8 cellular contexts compared by ENCODE assay signal in genomic region chr11:117817213-117818035, GRCh38. TPM values are rescaled to one million over a fixed set of nuclear protein-coding genes. Genes with fewer than 3 reads are reported as not detected.
DNase-seq lines count a peak whose midpoint lies in the region; ATAC-seq, FAIRE-seq and TF ChIP-seq lines count a peak whose summit lies in the region.

No MANE protein-coding gene starts in this region.

- intact Hi-C loops in pancreas (cut with DNase I): no loop called here
- intact Hi-C loops in tibial artery (cut with DNase I; ENCODE audit: low total_unique reads): no loop called here

- no peaks in the 10 kb centered on the region for H3K27me3 ChIP-seq in AG04450 (ENCODE audit: control insufficient read depth, insufficient read depth, low read length)
- no peaks in the 10 kb centered on the region for H3K27me3 ChIP-seq in Loucy (ENCODE audit: insufficient read depth, low read length, poor library complexity, severe bottlenecking)
- H3K27me3 ChIP-seq in pancreas: no peaks in the 10 kb centered on the region
- H3K27me3 ChIP-seq in tibial artery: peaks cover 0 to 22% of the 10 kb centered on the region in 2 donors

- H3K27ac ChIP-seq in AG04450 (ENCODE audit: low read depth, low read length) (no peak overlapping the region), pancreas (peak overlapping the region; percentile 64 to 91 (median 82)), tibial artery (no peak overlapping the region)

- WGBS in pancreas, 2 donors: 17% methylated on average over 21 of the region's 21 CpGs

- H3K9me3 ChIP-seq in AG04450 (ENCODE audit: control insufficient read depth, insufficient read depth, low read length): no peaks in the 10 kb centered on the region
- H3K9me3 ChIP-seq in Loucy (ENCODE audit: insufficient read depth, low read depth, low read length): no peaks in the 10 kb centered on the region
- no peaks in the 10 kb centered on the region for H3K9me3 ChIP-seq in pancreas
- H3K9me3 ChIP-seq in tibial artery: no peaks in the 10 kb centered on the region

- H3K36me3 ChIP-seq in Loucy (ENCODE audit: insufficient read depth, low read length) (no peaks in the 10 kb centered on the region), pancreas (no peaks in the 10 kb centered on the region), tibial artery (no peaks in the 10 kb centered on the region)

- peaks cover 3% of the 10 kb centered on the region; the same call in 1 of the 2 replicates for H3K79me2 ChIP-seq in Loucy (ENCODE audit: insufficient read depth, low read length)

- DNase-seq in AG04450 (ENCODE audit: low read depth, low spot score): peak; percentile 51
- peak; percentile 51 for DNase-seq in SK-N-DZ (ENCODE audit: low spot score)
- peak; percentile 85 for DNase-seq in activated naive CD4-positive, alpha-beta T cell treated with anti-CD3 and anti-CD28 coated beads, Interleukin-2, amount 50 U/mL, for 16 hours
- DNase-seq in glomerular visceral epithelial cell (ENCODE audit: extremely low spot score): peak; percentile 89
- peak; percentile 66 to 94 (median 82) for DNase-seq in pancreas
- peak; percentile 79 to 84 for DNase-seq in tibial artery

- peak overlapping the region; percentile 18 for H3K9ac ChIP-seq in Loucy (ENCODE audit: low read depth, low read length, poor library complexity, severe bottlenecking)

- H3K4me1 ChIP-seq in Loucy (ENCODE audit: insufficient read depth, low read length, poor library complexity, severe bottlenecking): peaks cover 49% of the 10 kb centered on the region
- H3K4me1 ChIP-seq in pancreas: peaks cover 14 to 35% (median 29%) of the 10 kb centered on the region in 3 donors
- peaks cover 0 to 6% (median 4%) of the 10 kb centered on the region in 4 donors for H3K4me1 ChIP-seq in tibial artery

- H2AFZ ChIP-seq in Loucy (ENCODE audit: low read length): peak overlapping the region; percentile 58; the same call in 1 of the 2 replicates

- H3K4me2 ChIP-seq in Loucy (ENCODE audit: low read depth, low read length, poor library complexity, severe bottlenecking): peak overlapping the region; percentile 46

- H3K4me3 ChIP-seq in AG04450 (ENCODE audit: low read depth, low read length) (no peak overlapping the region), Loucy (ENCODE audit: low read length, poor library complexity, severe bottlenecking) (no peak overlapping the region), pancreas (no peak overlapping the region), tibial artery (no peak overlapping the region)

- TF ChIP-seq CTCF in AG04450 (IDR thresholded peaks at IDR 0.05; ENCODE audit: low read depth, low read length) (peak; percentile 100), Loucy (conservative IDR thresholded peaks at IDR 0.05; ENCODE audit: low read length) (peak; percentile 100), pancreas (IDR thresholded peaks at IDR 0.05) (peak; percentile 99 to 100 (median 100)), tibial artery (IDR thresholded peaks at IDR 0.05) (peak; percentile 91 to 99)

- POLR2A ChIA-PET in AG04450 (lab: Yijun Ruan, JAX): interaction anchor here (0.5 to 0.6 kb wide), 3 partner anchors 11 to 391 kb away, joined by 3 read pairs; no protein-coding TSS in a partner anchor

- H4K20me1 ChIP-seq in Loucy (ENCODE audit: insufficient read depth, low read length, poor library complexity, severe bottlenecking): no peaks in the 10 kb centered on the region

- H3K9me2 ChIP-seq in Loucy (replicated peaks; ENCODE audit: low read depth, low read length): no peaks in the 10 kb centered on the region

- no peaks in the 10 kb centered on the region for H3F3A ChIP-seq in Loucy (ENCODE audit: low read depth)

- no peak for FAIRE-seq in pancreas (lab: Jason Lieb, UNC)

- CTCF ChIA-PET in AG04450 (lab: Charles Lee): interaction anchor here (0.6 to 9.3 kb wide), 24 partner anchors 8 to 392 kb away, joined by 3 to 238 read pairs (median 6); partner anchors contain the start of gene FXYD6

- ATAC-seq in GM18868 (IDR thresholded peaks at IDR 0.05; ENCODE audit: unreplicated experiment) (peak; percentile 25), pancreas (peak; percentile 47 to 72 (median 61))

RNA-seq across cellular contexts. Expression of gene FXYD2, which starts 7.1 kb away (rescaled TPM):
- 0.14 TPM in 1 of 2 replicates, not detected in the other for polyA plus RNA-seq in AG04450 (2011; rRNA removed)
- polyA minus RNA-seq in AG04450 (2011; rRNA and poly(A)+ RNA removed): 0.55 TPM in 1 of 2 replicates, not detected in the other
- not detected in 2 replicates for polyA plus RNA-seq in SK-N-DZ (2014; cell fraction: cytosol; rRNA removed)
- not detected in 2 replicates for polyA plus RNA-seq in SK-N-DZ (2014; cell fraction: nucleus; rRNA removed)
- total RNA-seq in pancreas: 100 to 1,000 TPM; 220 to 395 (median 314) TPM
- 1,000 to 10,000 TPM; 1,418 to 2,509 TPM for polyA plus RNA-seq in pancreas

RNA-seq across cellular contexts. Expression of gene DSCAML1, which starts 20.4 kb away (rescaled TPM):
- not detected in 2 replicates for polyA plus RNA-seq in AG04450 (2011; rRNA removed)
- polyA minus RNA-seq in AG04450 (2011; rRNA and poly(A)+ RNA removed): not detected in 2 replicates
- polyA plus RNA-seq in SK-N-DZ (2014; cell fraction: cytosol; rRNA removed): 0.22 and 0.28 TPM in 2 replicates
- polyA plus RNA-seq in SK-N-DZ (2014; cell fraction: nucleus; rRNA removed): 0.02 and 0.04 TPM in 2 replicates
- total RNA-seq in pancreas: 1 to 10 TPM in 5 of 6 donors, under 1 TPM in 1; 0.69 to 2.7 (median 1.8) TPM
- 1 to 10 TPM; 1.7 to 1.9 TPM for polyA plus RNA-seq in pancreas

RNA-seq across cellular contexts. Expression of gene FXYD6, which starts 59.0 kb away (rescaled TPM):
- polyA plus RNA-seq in AG04450 (2011; rRNA removed): 19.8 and 21.4 TPM in 2 replicates
- 9.7 and 11.8 TPM in 2 replicates for polyA minus RNA-seq in AG04450 (2011; rRNA and poly(A)+ RNA removed)
- polyA plus RNA-seq in SK-N-DZ (2014; cell fraction: cytosol; rRNA removed): 123 and 162 TPM in 2 replicates
- polyA plus RNA-seq in SK-N-DZ (2014; cell fraction: nucleus; rRNA removed): 106 and 158 TPM in 2 replicates
- 10 to 100 TPM in 1 of 6 donors, 1 to 10 TPM in 5; 2.7 to 17.2 (median 6.5) TPM for total RNA-seq in pancreas
- polyA plus RNA-seq in pancreas: 10 to 100 TPM; 14.3 to 48.0 TPM

Comparison
In these comparisons a context has a peak if more than half of its experiments do, and no peak if none do; other contexts are left out.
1. H3K27ac ChIP-seq: peak in pancreas (4 of 4); none in AG04450 (single experiment) and tibial artery (0 of 2).
2. RNA of gene FXYD2, which starts 7.1 kb away (polyA plus RNA-seq): 1,418 to 2,509 TPM in pancreas; 0.14 TPM in AG04450; every median in the first group is over 1,000 times any median in the second.
3. Peak in every context shown above with its lines, with median percentiles within 50 percentile points of each other: DNase-seq and CTCF ChIP-seq.